25 cellular contexts compared by ENCODE assay signal in the genomic region with DNA sequence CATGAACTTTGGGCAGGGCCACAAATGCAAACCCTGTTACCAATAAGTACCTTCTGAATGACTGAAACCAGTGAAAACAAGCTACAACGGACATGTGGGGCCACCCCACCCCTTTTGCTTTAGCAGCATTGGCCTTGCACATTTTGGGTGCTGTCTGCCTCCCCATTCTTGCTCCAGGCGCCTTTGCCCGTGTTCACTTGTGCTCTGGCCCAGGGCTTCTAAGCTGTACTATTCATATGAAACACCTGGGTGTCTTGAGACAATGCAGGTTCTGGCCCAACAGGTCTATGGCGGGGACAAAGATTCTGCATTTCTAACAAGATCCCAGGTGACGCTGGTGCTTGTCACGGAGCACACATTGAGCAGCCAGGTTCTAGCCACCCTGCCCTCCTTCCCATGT.
DNase-seq lines count a peak whose midpoint lies in the region; ATAC-seq and TF ChIP-seq lines count a peak whose summit lies in the region.
"Had no signal": no experiment of that assay in that cellular context is flagged by ENCODE, and none has a peak within 500 bp of the region (broad histone marks: within the 10 kb centered on the region; RNA-seq: fewer than 3 reads in every experiment).

No MANE protein-coding gene starts in this region.

- peaks cover 5% of the 10 kb centered on the region for H3K9me3 ChIP-seq in endodermal cell (ENCODE audit: control insufficient read depth, low read length)
- H3K9me3 ChIP-seq: BE2C, MG63 had no signal

- H3K36me3 ChIP-seq in endodermal cell (ENCODE audit: control insufficient read depth, insufficient read depth, low read length): no peaks in the 10 kb centered on the region
- H3K36me3 ChIP-seq: BE2C, MG63 had no signal

- ATAC-seq in stimulated activated effector memory CD8-positive, alpha-beta T cell treated with anti-CD3 and anti-CD28 coated beads, Interleukin-12 subunit alpha, Interleukin-12 subunit beta, amount 100 ng/mL, for 72 hours: no peak
- ATAC-seq: PC-3, Right ventricle myocardium inferior had no signal

- peaks cover 2% of the 10 kb centered on the region for H3K27me3 Mint-ChIP-seq in endodermal cell (ENCODE audit: insufficient read depth)

- H3K27ac ChIP-seq in endodermal cell (ENCODE audit: low read depth, low read length): no peak overlapping the region

- TF ChIP-seq CTCF in endodermal cell (conservative IDR thresholded peaks at IDR 0.05): no peak

- no peaks in the 10 kb centered on the region for H3K36me3 Mint-ChIP-seq in endodermal cell (ENCODE audit: low read depth)
- no peaks in the 10 kb centered on the region for H3K36me3 Mint-ChIP-seq in stimulated activated effector memory CD8-positive, alpha-beta T cell treated with anti-CD3 and anti-CD28 coated beads, Interleukin-12 subunit alpha, Interleukin-12 subunit beta, amount 100 ng/mL, for 72 hours
- H3K36me3 Mint-ChIP-seq: CD14-positive monocyte had no signal

- H3K4me1 ChIP-seq in endodermal cell (ENCODE audit: control insufficient read depth, insufficient read depth, low read length): no peaks in the 10 kb centered on the region
- H3K4me1 ChIP-seq: BE2C had no signal

- peak; percentile 26 for DNase-seq in activated CD8-positive, alpha-beta memory T cell treated with anti-CD3 and anti-CD28 coated beads for 24 hours
- DNase-seq in activated CD8-positive, alpha-beta memory T cell treated with anti-CD3 and anti-CD28 coated beads, Interleukin-2, amount 50 U/mL, for 4 hours: no peak
- peak; percentile 32 for DNase-seq in endodermal cell
- DNase-seq in mesenteric fat pad (ENCODE audit: low spot score): peak; percentile 33
- peak; percentile 33 for DNase-seq in ureter (ENCODE audit: low spot score)
- no peak for DNase-seq in NCI-H1417 (lab: John Stamatoyannopoulos, UW)
- no peak for DNase-seq in stimulated activated effector memory CD8-positive, alpha-beta T cell treated with anti-CD3 and anti-CD28 coated beads, Interleukin-12 subunit alpha, Interleukin-12 subunit beta, amount 100 ng/mL, for 72 hours (ENCODE audit: low spot score in 2 of 2)
- DNase-seq in stimulated activated CD4-positive, alpha-beta T cell treated with anti-CD3 and anti-CD28 coated beads, Interleukin-4, amount 100 ng/mL, for 1 hour: no peak
- DNase-seq: 8988T; BE2C; CD8-positive, alpha-beta memory T cell; DMS79 treated with DMSO at 0.1 percent for 48 hours; GF-D8; HCEC 1CT; IMR-90; KG1; MG63; NCI-H1105 treated with DMSO at 0.1 percent for 48 hours; NCI-H2029; NCI-H446; NCI-H524 treated with DMSO at 0.1 percent for 48 hours; NCI-H774; PC-3 had no signal

- no peak overlapping the region for H3K4me3 Mint-ChIP-seq in endodermal cell
- no peak overlapping the region for H3K4me3 Mint-ChIP-seq in stimulated activated effector memory CD8-positive, alpha-beta T cell treated with anti-CD3 and anti-CD28 coated beads, Interleukin-12 subunit alpha, Interleukin-12 subunit beta, amount 100 ng/mL, for 72 hours
- H3K4me3 Mint-ChIP-seq: CD14-positive monocyte; CD8-positive, alpha-beta memory T cell had no signal

- WGBS in endodermal cell (ENCODE audit: insufficient coverage in 1 of 2, insufficient read length in 1 of 2), 2 experiments: 77 to 82% methylated on average over 6 of the region's 6 CpGs

- no peak overlapping the region for H3K27ac Mint-ChIP-seq in endodermal cell
- H3K27ac Mint-ChIP-seq in stimulated activated effector memory CD8-positive, alpha-beta T cell treated with anti-CD3 and anti-CD28 coated beads, Interleukin-12 subunit alpha, Interleukin-12 subunit beta, amount 100 ng/mL, for 72 hours: no peak overlapping the region
- H3K27ac Mint-ChIP-seq: CD14-positive monocyte; CD8-positive, alpha-beta memory T cell had no signal

- H3K9ac ChIP-seq in endodermal cell (ENCODE audit: extremely low read depth, low read length, poor library complexity, severe bottlenecking): no peak overlapping the region

- no peaks in the 10 kb centered on the region for H3K27me3 ChIP-seq in endodermal cell (ENCODE audit: control insufficient read depth, insufficient read depth, low read length, poor library complexity, severe bottlenecking)
- H3K27me3 ChIP-seq: BE2C, MG63 had no signal

- H3K4me1 Mint-ChIP-seq in endodermal cell: peaks cover 18% of the 10 kb centered on the region
- no peaks in the 10 kb centered on the region for H3K4me1 Mint-ChIP-seq in stimulated activated effector memory CD8-positive, alpha-beta T cell treated with anti-CD3 and anti-CD28 coated beads, Interleukin-12 subunit alpha, Interleukin-12 subunit beta, amount 100 ng/mL, for 72 hours
- H3K4me1 Mint-ChIP-seq: CD8-positive, alpha-beta memory T cell had no signal

- peaks cover 10% of the 10 kb centered on the region for H3K9me3 Mint-ChIP-seq in endodermal cell
- peaks cover 1% of the 10 kb centered on the region for H3K9me3 Mint-ChIP-seq in stimulated activated effector memory CD8-positive, alpha-beta T cell treated with anti-CD3 and anti-CD28 coated beads, Interleukin-12 subunit alpha, Interleukin-12 subunit beta, amount 100 ng/mL, for 72 hours

- no peak overlapping the region for H3K4me3 ChIP-seq in endodermal cell (ENCODE audit: low read length)
- H3K4me3 ChIP-seq: MG63 had no signal

Comparison
In these comparisons a context has a peak if more than half of its experiments do, and no peak if none do; other contexts are left out.
1. DNase-seq: peak in activated CD8-positive, alpha-beta memory T cell treated with anti-CD3 and anti-CD28 coated beads for 24 hours (single experiment), endodermal cell (single experiment), mesenteric fat pad (single experiment) and ureter (single experiment); none in activated CD8-positive, alpha-beta memory T cell treated with anti-CD3 and anti-CD28 coated beads, Interleukin-2, amount 50 U/mL, for 4 hours (single experiment), NCI-H1417 (0 of 3), stimulated activated effector memory CD8-positive, alpha-beta T cell treated with anti-CD3 and anti-CD28 coated beads, Interleukin-12 subunit alpha, Interleukin-12 subunit beta, amount 100 ng/mL, for 72 hours (0 of 2) and stimulated activated CD4-positive, alpha-beta T cell treated with anti-CD3 and anti-CD28 coated beads, Interleukin-4, amount 100 ng/mL, for 1 hour (single experiment).